9 cellular contexts compared by ENCODE assay signal in genomic region chr3:49119439-49119838, GRCh38. TPM values are rescaled to one million over a fixed set of nuclear protein-coding genes. Genes with fewer than 3 reads are reported as not detected.
DNase-seq lines count a peak whose midpoint lies in the region; ATAC-seq and TF ChIP-seq lines count a peak whose summit lies in the region.
"Had no signal": no experiment of that assay in that cellular context is flagged by ENCODE, and none has a peak within 500 bp of the region (broad histone marks: within the 10 kb centered on the region; RNA-seq: fewer than 3 reads in every experiment).

No MANE protein-coding gene starts in this region.

- H4K91ac ChIP-seq in mesenchymal stem cell (ENCODE audit: low read length): no peak overlapping the region

- H2AK5ac ChIP-seq in mesenchymal stem cell (ENCODE audit: low read length, severe bottlenecking): no peak overlapping the region

- H2BK120ac ChIP-seq in mesenchymal stem cell (ENCODE audit: low read depth, low read length): no peak overlapping the region

- H3K4ac ChIP-seq in mesenchymal stem cell (ENCODE audit: low read depth in 1 of 2, low read length in 2 of 2): peak overlapping the region in 1 of 2 experiments; percentile 9

- DNase-seq in stimulated activated naive CD8-positive, alpha-beta T cell treated with anti-CD3 and anti-CD28 coated beads, Interleukin-15, Interleukin-2, amounts not matched to agents 100 U/mL and 50 U/mL, for 24 hours: no peak
- DNase-seq in astrocyte of the spinal cord (ENCODE audit: low read depth, low spot score) (no peak), mesenchymal stem cell (peak; percentile 31), MV-4-11 (lab: John Stamatoyannopoulos, UW) (no peak)
- DNase-seq: NCI-H146 had no signal

- peaks cover 12% of the 10 kb centered on the region for H3K4me1 ChIP-seq in mesenchymal stem cell (ENCODE audit: control insufficient read depth, insufficient read depth, low read depth, low read length)

- no peaks in the 10 kb centered on the region for H3K9me3 ChIP-seq in mesenchymal stem cell (ENCODE audit: control insufficient read depth, low read length)

- H2BK15ac ChIP-seq in mesenchymal stem cell (ENCODE audit: low read depth, poor library complexity, severe bottlenecking): no peak overlapping the region

- no peak for TF ChIP-seq CTCF in astrocyte of the spinal cord (IDR thresholded peaks at IDR 0.05; ENCODE audit: low read depth, low read length)

- no peaks in the 10 kb centered on the region for H3K27me3 Mint-ChIP-seq in stimulated activated naive CD8-positive, alpha-beta T cell treated with anti-CD3 and anti-CD28 coated beads, Interleukin-15, Interleukin-2, amounts not matched to agents 100 ng/mL and 50 ng/mL, for 24 hours

- H2BK5ac ChIP-seq in mesenchymal stem cell (ENCODE audit: low read depth, low read length, poor library complexity, severe bottlenecking): no peak overlapping the region

- 80% methylated on average over 2 of the region's 3 CpGs for WGBS in mesenchymal stem cell

- peaks cover 80 to 83% of the 10 kb centered on the region in 2 experiments for H3K36me3 ChIP-seq in mesenchymal stem cell (ENCODE audit: control insufficient read depth in 1 of 2, insufficient read depth in 2 of 2, low read depth in 1 of 2, low read length in 2 of 2)

- H3K79me1 ChIP-seq in mesenchymal stem cell (replicated peaks; ENCODE audit: low read length, poor library complexity, severe bottlenecking): peaks cover 42% of the 10 kb centered on the region

- peak overlapping the region; percentile 91 for H3K27ac Mint-ChIP-seq in stimulated activated naive CD8-positive, alpha-beta T cell treated with anti-CD3 and anti-CD28 coated beads, Interleukin-15, Interleukin-2, amounts not matched to agents 100 ng/mL and 50 ng/mL, for 24 hours

- peak overlapping the region; percentile 96 for H3K9ac ChIP-seq in mesenchymal stem cell (ENCODE audit: low read length)

- no peak for ATAC-seq in stimulated activated naive CD8-positive, alpha-beta T cell treated with anti-CD3 and anti-CD28 coated beads, Interleukin-15, Interleukin-2, amounts not matched to agents 100 U/mL and 50 U/mL, for 24 hours
- ATAC-seq in GM18909 (IDR thresholded peaks at IDR 0.05; ENCODE audit: poor library complexity, unreplicated experiment) (no peak), HG02759 (IDR thresholded peaks at IDR 0.05; ENCODE audit: unreplicated experiment) (no peak), GM19463 (IDR thresholded peaks at IDR 0.05; ENCODE audit: unreplicated experiment) (no peak)

- peak overlapping the region; percentile 84 for H3K4me2 ChIP-seq in mesenchymal stem cell (ENCODE audit: low read length, poor library complexity, severe bottlenecking)

- no peaks in the 10 kb centered on the region for H3K27me3 ChIP-seq in mesenchymal stem cell (ENCODE audit: control insufficient read depth in 1 of 2, insufficient read depth in 1 of 2, low read length in 2 of 2)

- no peak overlapping the region for H3K27ac ChIP-seq in mesenchymal stem cell (ENCODE audit: low read length, poor library complexity, severe bottlenecking)

- H3K23ac ChIP-seq in mesenchymal stem cell (ENCODE audit: low read length in 2 of 2): no peak overlapping the region

- H2BK12ac ChIP-seq in mesenchymal stem cell (ENCODE audit: low read length in 2 of 2): no peak overlapping the region

- no peak overlapping the region for H3K18ac ChIP-seq in mesenchymal stem cell (ENCODE audit: low read depth in 1 of 2, low read length in 2 of 2)

- no peaks in the 10 kb centered on the region for H3K9me3 Mint-ChIP-seq in stimulated activated naive CD8-positive, alpha-beta T cell treated with anti-CD3 and anti-CD28 coated beads, Interleukin-15, Interleukin-2, amounts not matched to agents 100 ng/mL and 50 ng/mL, for 24 hours

- H3K36me3 Mint-ChIP-seq in stimulated activated naive CD8-positive, alpha-beta T cell treated with anti-CD3 and anti-CD28 coated beads, Interleukin-15, Interleukin-2, amounts not matched to agents 100 ng/mL and 50 ng/mL, for 24 hours (ENCODE audit: low read depth): peaks cover 38% of the 10 kb centered on the region

- H3K4me3 Mint-ChIP-seq in stimulated activated naive CD8-positive, alpha-beta T cell treated with anti-CD3 and anti-CD28 coated beads, Interleukin-15, Interleukin-2, amounts not matched to agents 100 ng/mL and 50 ng/mL, for 24 hours: peak overlapping the region; percentile 91

- no peak overlapping the region for H2AFZ ChIP-seq in mesenchymal stem cell (ENCODE audit: low read depth, low read length)

- no peak overlapping the region for H3K14ac ChIP-seq in mesenchymal stem cell (ENCODE audit: low read length in 2 of 2)

- H3K4me1 Mint-ChIP-seq in stimulated activated naive CD8-positive, alpha-beta T cell treated with anti-CD3 and anti-CD28 coated beads, Interleukin-15, Interleukin-2, amounts not matched to agents 100 ng/mL and 50 ng/mL, for 24 hours (ENCODE audit: low read depth): peaks cover 19% of the 10 kb centered on the region

- H3K4me3 ChIP-seq in astrocyte of the spinal cord (ENCODE audit: low read depth, low read length): peak overlapping the region; percentile 91
- peak overlapping the region in 1 of 2 experiments; percentile 84 for H3K4me3 ChIP-seq in mesenchymal stem cell (ENCODE audit: insufficient read depth in 1 of 2, low read depth in 1 of 2, low read length in 2 of 2)

- in situ Hi-C loops in astrocyte of the spinal cord (cut with HindIII; ENCODE audit: low sequenced_read_pairs): no loop called here

- H4K8ac ChIP-seq in mesenchymal stem cell (ENCODE audit: low read length): peak overlapping the region; percentile 38

RNA-seq across cellular contexts. Expression of gene USP19, which starts 1.2 kb away (rescaled TPM):
- polyA plus RNA-seq in mesenchymal stem cell (2013, experiment 1 of 2): 14.9 TPM
- 14.3 TPM for polyA plus RNA-seq in mesenchymal stem cell (2013, experiment 2 of 2)

RNA-seq across cellular contexts. Expression of gene LAMB2, which starts 13.4 kb away (rescaled TPM):
- 406 TPM for polyA plus RNA-seq in mesenchymal stem cell (2013, experiment 1 of 2)
- 386 TPM for polyA plus RNA-seq in mesenchymal stem cell (2013, experiment 2 of 2)

RNA-seq across cellular contexts. Expression of gene QARS1, which starts 14.9 kb away (rescaled TPM):
- polyA plus RNA-seq in mesenchymal stem cell (2013, experiment 1 of 2): 324 TPM
- 328 TPM for polyA plus RNA-seq in mesenchymal stem cell (2013, experiment 2 of 2)

RNA-seq across cellular contexts. Expression of gene QRICH1, which starts 25.6 kb away (rescaled TPM):
- polyA plus RNA-seq in mesenchymal stem cell (2013, experiment 1 of 2): 73.2 TPM
- polyA plus RNA-seq in mesenchymal stem cell (2013, experiment 2 of 2): 71.8 TPM

RNA-seq across cellular contexts. Expression of gene CCDC71, which starts 46.7 kb away (rescaled TPM):
- polyA plus RNA-seq in mesenchymal stem cell (2013, experiment 1 of 2): 16.8 TPM
- polyA plus RNA-seq in mesenchymal stem cell (2013, experiment 2 of 2): 17.0 TPM
